ENCODE assay signal across 18 cellular contexts in the genomic region with DNA sequence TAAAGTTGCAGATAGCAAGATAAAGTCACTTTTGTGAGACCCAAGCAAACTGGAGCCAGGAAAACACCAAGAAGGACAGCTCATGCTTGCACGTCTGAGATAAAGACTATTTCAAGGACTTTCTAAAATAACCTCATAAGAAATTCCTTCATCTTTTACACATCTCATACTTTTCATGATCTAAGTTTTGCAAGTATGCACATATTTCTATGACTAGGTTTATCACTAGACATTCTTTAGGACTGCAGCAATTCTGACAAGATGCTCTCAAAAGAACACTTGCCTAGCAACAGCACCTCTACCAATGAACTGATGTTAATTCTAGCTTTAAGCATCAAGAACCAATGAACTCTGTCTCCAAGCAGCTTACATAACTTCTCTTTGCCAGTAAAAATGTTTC.
DNase-seq lines count a peak whose midpoint lies in the region; TF ChIP-seq lines count a peak whose summit lies in the region.
"Had no signal": no experiment of that assay in that cellular context is flagged by ENCODE, and none has a peak within 500 bp of the region (broad histone marks: within the 10 kb centered on the region; RNA-seq: fewer than 3 reads in every experiment).

No MANE protein-coding gene starts in this region.

- peak overlapping the region; percentile 61 for H3K27ac ChIP-seq in osteoblast (ENCODE audit: low read depth, low read length)
- H3K27ac ChIP-seq in tibial artery, result no peak overlapping the region
- H3K27ac ChIP-seq: lower lobe of right lung, pancreas had no signal

- no peak overlapping the region for H2AFZ ChIP-seq in osteoblast (ENCODE audit: low read length)

- H4K20me1 ChIP-seq in osteoblast (ENCODE audit: insufficient read depth, low read length), result no peaks in the 10 kb centered on the region

- H3K36me3 ChIP-seq in osteoblast (ENCODE audit: insufficient read depth, low read length), result no peaks in the 10 kb centered on the region
- no peaks in the 10 kb centered on the region for H3K36me3 ChIP-seq in tibial artery
- H3K36me3 ChIP-seq: BE2C, lower lobe of right lung, pancreas had no signal

- intact Hi-C loops in tibial artery (cut with DNase I; ENCODE audit: low total_unique reads), result no loop called here

- TF ChIP-seq CTCF in epithelial cell of esophagus (IDR thresholded peaks at IDR 0.05; ENCODE audit: insufficient read depth, low read depth, low read length, missing control alignments), result no peak
- TF ChIP-seq CTCF in osteoblast (IDR thresholded peaks at IDR 0.05; ENCODE audit: extremely low read depth, low read depth, low read length), result no peak
- TF ChIP-seq CTCF in tibial artery (IDR thresholded peaks at IDR 0.05), result no peak

- no peaks in the 10 kb centered on the region for H3K27me3 ChIP-seq in osteoblast (ENCODE audit: insufficient read depth, low read length)
- no peaks in the 10 kb centered on the region for H3K27me3 ChIP-seq in tibial artery
- H3K27me3 ChIP-seq: BE2C, pancreas had no signal

- H3K4me1 ChIP-seq in osteoblast (ENCODE audit: insufficient read depth, low read length) (peaks cover 13% of the 10 kb centered on the region), tibial artery (no peaks in the 10 kb centered on the region)
- H3K4me1 ChIP-seq: BE2C, lower lobe of right lung, pancreas had no signal

- no peak overlapping the region for H3K4me3 ChIP-seq in epithelial cell of esophagus (ENCODE audit: low read length)
- no peak overlapping the region for H3K4me3 ChIP-seq in osteoblast (ENCODE audit: insufficient read depth, low read length)
- no peak overlapping the region for H3K4me3 ChIP-seq in tibial artery
- H3K4me3 ChIP-seq: lower lobe of right lung, pancreas had no signal

- H3K79me2 ChIP-seq in osteoblast (ENCODE audit: insufficient read depth, low read length), result no peaks in the 10 kb centered on the region

- peak; percentile 8 for DNase-seq in DMS 273 treated with DMSO at 0.1 percent for 48 hours (lab: John Stamatoyannopoulos, UW)
- peak; percentile 50 for DNase-seq in RKO (ENCODE audit: low spot score)
- DNase-seq in epithelial cell of esophagus (ENCODE audit: low read depth), result peak; percentile 18
- DNase-seq in osteoblast (ENCODE audit: insufficient read length, low spot score, missing footprints), result no peak
- DNase-seq in tibial artery, result no peak
- no peak for DNase-seq in NCI-H2196 treated with DMSO at 0.1 percent for 48 hours (lab: John Stamatoyannopoulos, UW; ENCODE audit: unreplicated experiment)
- no peak for DNase-seq in Kasumi-1 (lab: John Stamatoyannopoulos, UW)
- no peak for DNase-seq in central memory CD4-positive, alpha-beta T cell
- DNase-seq: activated naive CD4-positive, alpha-beta T cell; aorta; BE2C; GDM1; glutamatergic neuron; lower lobe of right lung; NCI-H187; pancreas; stimulated activated CD4-positive, alpha-beta T cell treated with anti-CD3 and anti-CD28 coated beads, Interleukin-4, amount 100 ng/mL, for 1 hour; T-helper 1 cell had no signal

- no peaks in the 10 kb centered on the region for H3K9me3 ChIP-seq in osteoblast (ENCODE audit: low read depth, low read length)
- H3K9me3 ChIP-seq in tibial artery, result peaks cover 0 to 10% (median 5%) of the 10 kb centered on the region in 3 donors
- H3K9me3 ChIP-seq: BE2C, pancreas had no signal

- peak overlapping the region; percentile 26 for H3K4me2 ChIP-seq in osteoblast (ENCODE audit: insufficient read depth, low read length)

Comparison
In these comparisons a context has a peak if more than half of its experiments do, and no peak if none do; other contexts are left out.
1. DNase-seq: peak in DMS 273 treated with DMSO at 0.1 percent for 48 hours (single experiment), RKO (single experiment) and epithelial cell of esophagus (single experiment); none in osteoblast (single experiment), tibial artery (0 of 2), NCI-H2196 treated with DMSO at 0.1 percent for 48 hours (single experiment), Kasumi-1 (0 of 2) and central memory CD4-positive, alpha-beta T cell (single experiment).